ENCODE assay signal across 9 cellular contexts in genomic region chr19:42199440-42200115, GRCh38. TPM values are rescaled to one million over a fixed set of nuclear protein-coding genes. Genes with fewer than 3 reads are reported as not detected.
A peak's percentile ranks its signal among the peaks of the same experiment; 100 is the strongest.
DNase-seq lines count a peak whose midpoint lies in the region; ATAC-seq and TF ChIP-seq lines count a peak whose summit lies in the region.
"Had no signal": no experiment of that assay in that cellular context is flagged by ENCODE, and none has a peak within 500 bp of the region (broad histone marks: within the 10 kb centered on the region; RNA-seq: fewer than 3 reads in every experiment).

No MANE protein-coding gene starts in this region.

- H3K4me3 ChIP-seq in CD4-positive, alpha-beta memory T cell (ENCODE audit: low read length in 2 of 2): peak overlapping the region; percentile 43 to 49
- H3K4me3 ChIP-seq in Jurkat, Clone E6-1 (ENCODE audit: low read length): peak overlapping the region; percentile 53
- no peak overlapping the region for H3K4me3 ChIP-seq in right cardiac atrium (ENCODE audit: low read length)
- H3K4me3 ChIP-seq in upper lobe of left lung: peak overlapping the region in 3 of 4 donors; percentile 1 to 37 (median 16)
- H3K4me3 ChIP-seq: adrenal gland had no signal

- H3K27me3 ChIP-seq in CD4-positive, alpha-beta memory T cell (ENCODE audit: insufficient read depth, low read length): no peaks in the 10 kb centered on the region
- H3K27me3 ChIP-seq in right cardiac atrium (ENCODE audit: control insufficient read depth, insufficient read depth) (no peaks in the 10 kb centered on the region), upper lobe of left lung (no peaks in the 10 kb centered on the region)
- H3K27me3 ChIP-seq: adrenal gland had no signal

- peaks cover 0 to 2% (median 0%) of the 10 kb centered on the region in 8 donors for H3K9me3 Mint-ChIP-seq in CD4-positive, alpha-beta memory T cell

- intact Hi-C loops in CD4-positive, alpha-beta memory T cell (cut with micrococcal nuclease): loop anchor here (1.0 to 5.0 kb wide), 6 partner anchors 14 to 103 kb away; partner anchors contain the start of genes DEDD2, GSK3A, PAFAH1B3 and PRR19
- intact Hi-C loops in right cardiac atrium (cut with DNase I): no loop called here

- H3K27ac Mint-ChIP-seq in CD4-positive, alpha-beta memory T cell: peak overlapping the region; percentile 86 to 96 (median 96)

- 77% methylated on average over 32 of the region's 32 CpGs for WGBS in right cardiac atrium
- WGBS in upper lobe of left lung, 2 donors: 45 to 63% methylated on average over 15 to 32 of the region's 32 CpGs

- TF ChIP-seq CTCF in upper lobe of left lung (IDR thresholded peaks at IDR 0.05): peak in 4 of 6 experiments; percentile 18 to 34 (median 25)

- H3K36me3 Mint-ChIP-seq in CD4-positive, alpha-beta memory T cell: peaks cover 37 to 61% of the 10 kb centered on the region in 2 donors

- peaks cover 63 to 93% (median 78%) of the 10 kb centered on the region in 4 donors for H3K4me1 Mint-ChIP-seq in CD4-positive, alpha-beta memory T cell

- no peaks in the 10 kb centered on the region for H3K9me3 ChIP-seq in CD4-positive, alpha-beta memory T cell (ENCODE audit: control insufficient read depth in 1 of 2, low read length in 2 of 2)
- H3K9me3 ChIP-seq in right cardiac atrium (ENCODE audit: control insufficient read depth, low read length): no peaks in the 10 kb centered on the region
- no peaks in the 10 kb centered on the region for H3K9me3 ChIP-seq in upper lobe of left lung
- H3K9me3 ChIP-seq: adrenal gland had no signal

- peaks cover 94% of the 10 kb centered on the region for H3K4me1 ChIP-seq in CD4-positive, alpha-beta memory T cell (ENCODE audit: insufficient read depth, low read length)
- H3K4me1 ChIP-seq in right cardiac atrium (ENCODE audit: control insufficient read depth, insufficient read depth, low read length) (peaks cover 4% of the 10 kb centered on the region), upper lobe of left lung (peaks cover 24 to 63% (median 54%) of the 10 kb centered on the region in 4 donors)

- no peak for TF ChIP-seq EP300 in upper lobe of left lung (IDR thresholded peaks at IDR 0.05)

- H3K4me3 Mint-ChIP-seq in CD4-positive, alpha-beta memory T cell: peak overlapping the region; percentile 80 to 93 (median 88)

- peaks cover 34% of the 10 kb centered on the region for H3K36me3 ChIP-seq in CD4-positive, alpha-beta memory T cell (ENCODE audit: insufficient read depth, low read length)
- H3K36me3 ChIP-seq in upper lobe of left lung: peaks cover 11 to 69% (median 40%) of the 10 kb centered on the region in 4 donors

- peak; percentile 39 for ATAC-seq in GM19455 (IDR thresholded peaks at IDR 0.05; ENCODE audit: unreplicated experiment)
- ATAC-seq in right cardiac atrium: peak; percentile 58 to 61
- peak; percentile 25 to 60 for ATAC-seq in upper lobe of left lung (ENCODE audit: low FRiP score in 2 of 2)

- TF ChIP-seq POLR2A in upper lobe of left lung (IDR thresholded peaks at IDR 0.05): no peak

- POLR2A ChIA-PET in CD4-positive, alpha-beta memory T cell (lab: Charles Lee; ENCODE audit: partially characterized antibody): interaction anchor here (0.6 to 7.6 kb wide), 24 partner anchors 8 to 312 kb away, joined by 3 to 149 read pairs (median 6); partner anchors contain the start of genes CIC, DEDD2, GSK3A and POU2F2

- no peaks in the 10 kb centered on the region for H3K27me3 Mint-ChIP-seq in CD4-positive, alpha-beta memory T cell

- peak overlapping the region; percentile 86 for H3K27ac ChIP-seq in CD4-positive, alpha-beta memory T cell (ENCODE audit: low read depth, low read length)
- H3K27ac ChIP-seq in right cardiac atrium (ENCODE audit: low read length): no peak overlapping the region
- H3K27ac ChIP-seq in upper lobe of left lung: peak overlapping the region; percentile 84 to 93 (median 87)

- CTCF ChIA-PET in CD4-positive, alpha-beta memory T cell (lab: Charles Lee; ENCODE audit: partially characterized antibody): interaction anchor here (0.6 to 5.8 kb wide), 12 partner anchors 9 to 96 kb away, joined by 3 to 26 read pairs (median 6); partner anchors contain the start of genes GSK3A and POU2F2

- DNase-seq in CD4-positive, alpha-beta memory T cell: peak; percentile 53 to 75 (median 65)
- DNase-seq in Jurkat, Clone E6-1 (ENCODE audit: low read depth, low spot score): peak; percentile 77
- DNase-seq in activated CD8-positive, alpha-beta memory T cell treated with anti-CD3 and anti-CD28 coated beads, Interleukin-2, amount 50 U/mL, for 4 hours: peak; percentile 40
- DNase-seq in right cardiac atrium (peak; percentile 60 to 86 (median 78)), upper lobe of left lung (peak; percentile 81 to 87), SHP77 treated with DMSO at 0.1 percent for 48 hours (lab: John Stamatoyannopoulos, UW) (no peak), GM03348 (ENCODE audit: low spot score) (no peak)

RNA-seq across cellular contexts. Expression of gene DEDD2, which starts 17.9 kb away (rescaled TPM):
- total RNA-seq in CD4-positive, alpha-beta memory T cell: 10 to 100 TPM; 68.4 to 71.5 TPM
- polyA plus RNA-seq in CD4-positive, alpha-beta memory T cell: 100 to 1,000 TPM; 141 to 162 TPM
- polyA plus RNA-seq in Jurkat, Clone E6-1 (2012; ENCODE audit: insufficient read depth, insufficient read length): 37.5 TPM
- total RNA-seq in right cardiac atrium (10 to 100 TPM; 14.6 to 19.9 (median 17.8) TPM), upper lobe of left lung (100 to 1,000 TPM in 1 of 6 donors, 10 to 100 TPM in 5; 38.6 to 154 (median 51.2) TPM)
- polyA plus RNA-seq in right cardiac atrium: 21.6 TPM

RNA-seq across cellular contexts. Expression of gene ZNF526, which starts 20.5 kb away (rescaled TPM):
- 10 to 100 TPM; 26.7 to 28.8 TPM for total RNA-seq in CD4-positive, alpha-beta memory T cell
- 10 to 100 TPM in 1 of 2 donors, 1 to 10 TPM in 1; 2.3 to 10.2 TPM for polyA plus RNA-seq in CD4-positive, alpha-beta memory T cell
- 9.9 TPM for polyA plus RNA-seq in Jurkat, Clone E6-1 (2012; ENCODE audit: insufficient read depth, insufficient read length)
- total RNA-seq in right cardiac atrium (1 to 10 TPM; 5.4 to 7.3 (median 6.5) TPM), upper lobe of left lung (10 to 100 TPM in 4 of 6 donors, 1 to 10 TPM in 2; 7.9 to 13.8 (median 11.4) TPM)
- polyA plus RNA-seq in right cardiac atrium: 3.3 TPM

RNA-seq across cellular contexts. Expression of gene GSK3A, which starts 42.8 kb away (rescaled TPM):
- 10 to 100 TPM; 36.4 to 38.9 TPM for total RNA-seq in CD4-positive, alpha-beta memory T cell
- 10 to 100 TPM; 10.0 to 23.6 TPM for polyA plus RNA-seq in CD4-positive, alpha-beta memory T cell
- 64.2 TPM for polyA plus RNA-seq in Jurkat, Clone E6-1 (2012; ENCODE audit: insufficient read depth, insufficient read length)
- total RNA-seq in right cardiac atrium (10 to 100 TPM; 32.0 to 37.3 (median 34.9) TPM), upper lobe of left lung (10 to 100 TPM; 33.2 to 46.9 (median 39.1) TPM)
- 46.5 TPM for polyA plus RNA-seq in right cardiac atrium

RNA-seq across cellular contexts. Expression of gene ERF, which starts 55.4 kb away (rescaled TPM):
- total RNA-seq in CD4-positive, alpha-beta memory T cell: 10 to 100 TPM; 38.5 to 39.9 TPM
- polyA plus RNA-seq in CD4-positive, alpha-beta memory T cell: 1 to 10 TPM; 2.7 to 3.7 TPM
- 28.7 TPM for polyA plus RNA-seq in Jurkat, Clone E6-1 (2012; ENCODE audit: insufficient read depth, insufficient read length)
- 10 to 100 TPM; 33.3 to 58.1 (median 48.1) TPM for total RNA-seq in right cardiac atrium
- polyA plus RNA-seq in right cardiac atrium: 39.1 TPM
- total RNA-seq in upper lobe of left lung: 10 to 100 TPM; 13.6 to 59.4 (median 32.5) TPM

Comparison
In these comparisons a context has a peak if more than half of its experiments do, and no peak if none do; other contexts are left out.
1. DNase-seq: peak in CD4-positive, alpha-beta memory T cell (5 of 5), Jurkat, Clone E6-1 (single experiment), activated CD8-positive, alpha-beta memory T cell treated with anti-CD3 and anti-CD28 coated beads, Interleukin-2, amount 50 U/mL, for 4 hours (single experiment), right cardiac atrium (3 of 3) and upper lobe of left lung (2 of 2); none in SHP77 treated with DMSO at 0.1 percent for 48 hours (single experiment) and GM03348 (single experiment).
2. Peak in every context shown above with its lines, with median percentiles within 50 percentile points of each other: ATAC-seq.